Comparison of ENCODE assay signal across 17 cellular contexts in genomic region chr13:76213423-76213904, GRCh38.
A peak's percentile ranks its signal among the peaks of the same experiment; 100 is the strongest.
DNase-seq lines count a peak whose midpoint lies in the region; ATAC-seq lines count a peak whose summit lies in the region.
"Had no signal": no experiment of that assay in that cellular context is flagged by ENCODE, and none has a peak within 500 bp of the region (broad histone marks: within the 10 kb centered on the region; RNA-seq: fewer than 3 reads in every experiment).

No MANE protein-coding gene starts in this region.

- ATAC-seq in GM18907 (IDR thresholded peaks at IDR 0.05; ENCODE audit: unreplicated experiment): peak; percentile 68
- ATAC-seq in HG02588 (IDR thresholded peaks at IDR 0.05; ENCODE audit: unreplicated experiment): peak; percentile 32
- ATAC-seq in HG03432 (IDR thresholded peaks at IDR 0.05; ENCODE audit: unreplicated experiment): peak; percentile 62
- ATAC-seq in GM18520 (IDR thresholded peaks at IDR 0.05; ENCODE audit: unreplicated experiment): no peak
- ATAC-seq: activated naive CD8-positive, alpha-beta T cell treated with anti-CD3 and anti-CD28 coated beads, Interleukin-2, amount 50 U/mL, for 24 hours; activated T-cell treated with anti-CD3 and anti-CD28 coated beads, Interleukin-2, amount 50 U/mL, for 72 hours; left colon had no signal

- DNase-seq in globus pallidus (ENCODE audit: low spot score) (peak; percentile 24), LoVo (ENCODE audit: low spot score) (no peak), HK-2 (ENCODE audit: unreplicated experiment) (no peak), NCI-H1092 treated with DMSO at 0.1 percent for 48 hours (lab: John Stamatoyannopoulos, UW) (no peak)
- DNase-seq: activated CD4-positive, alpha-beta T cell treated with anti-CD3 and anti-CD28 coated beads for 48 hours; activated naive CD8-positive, alpha-beta T cell treated with anti-CD3 and anti-CD28 coated beads, Interleukin-2, amount 50 U/mL, for 24 hours; activated T-cell treated with anti-CD3 and anti-CD28 coated beads, Interleukin-2, amount 50 U/mL, for 72 hours; caudate nucleus; effector memory CD4-positive, alpha-beta T cell; left colon; NCI-H2081 treated with DMSO at 0.1 percent for 48 hours; SHP77; stimulated activated naive CD4-positive, alpha-beta T cell treated with Interleukin-2 at 50 U/mL for 16 hours had no signal
